26 cellular contexts compared by ENCODE assay signal in genomic region chr9:99621040-99621439, GRCh38.
"Had no signal": no experiment of that assay in that cellular context is flagged by ENCODE, and none has a peak within 500 bp of the region (broad histone marks: within the 10 kb centered on the region; RNA-seq: fewer than 3 reads in every experiment).

No MANE protein-coding gene starts in this region.

- H3K36me3 ChIP-seq: lower lobe of right lung, neural progenitor cell, neutrophil, right lobe of liver, suprapubic skin, thoracic aorta, tibial artery, upper lobe of right lung had no signal

- H2AFZ ChIP-seq: neural progenitor cell, parathyroid adenoma had no signal

- H3K4me3 Mint-ChIP-seq: immature natural killer cell; naive thymus-derived CD8-positive, alpha-beta T cell; nephron; neural progenitor cell; stimulated activated naive CD8-positive, alpha-beta T cell treated with anti-CD3 and anti-CD28 coated beads, Interleukin-15, Interleukin-2, amounts not matched to agents 100 ng/mL and 50 ng/mL, for 24 hours had no signal

- ATAC-seq: lower lobe of right lung; naive thymus-derived CD8-positive, alpha-beta T cell; psoas muscle; right lobe of liver; upper lobe of right lung had no signal

- H3K4me1 Mint-ChIP-seq: immature natural killer cell; naive thymus-derived CD8-positive, alpha-beta T cell; nephron; neural progenitor cell had no signal

- H3K27ac Mint-ChIP-seq: immature natural killer cell; naive thymus-derived CD8-positive, alpha-beta T cell; nephron; neural progenitor cell; stimulated activated naive CD8-positive, alpha-beta T cell treated with anti-CD3 and anti-CD28 coated beads, Interleukin-15, Interleukin-2, amounts not matched to agents 100 ng/mL and 50 ng/mL, for 24 hours had no signal

- H3K4me2 ChIP-seq: neural progenitor cell, smooth muscle cell had no signal

- H3K9ac ChIP-seq: neural progenitor cell, parathyroid adenoma had no signal

- H3K4me3 ChIP-seq: lower lobe of right lung, neural progenitor cell, psoas muscle, right lobe of liver, smooth muscle cell, suprapubic skin, thoracic aorta, tibial artery, upper lobe of right lung had no signal

- H3K36me3 Mint-ChIP-seq: immature natural killer cell; naive thymus-derived CD8-positive, alpha-beta T cell; neural progenitor cell had no signal

- H3K9me3 Mint-ChIP-seq: immature natural killer cell; naive thymus-derived CD8-positive, alpha-beta T cell; nephron; neural progenitor cell; stimulated activated naive CD8-positive, alpha-beta T cell treated with anti-CD3 and anti-CD28 coated beads, Interleukin-15, Interleukin-2, amounts not matched to agents 100 ng/mL and 50 ng/mL, for 24 hours had no signal

- DNase-seq: hippocampal formation; immature natural killer cell; kidney; lower lobe of right lung; mammary epithelial cell; mesenchymal stem cell; naive thymus-derived CD8-positive, alpha-beta T cell; occipital lobe; psoas muscle; right lobe of liver; stimulated activated CD4-positive, alpha-beta T cell treated with anti-CD3 and anti-CD28 coated beads, Interleukin-1b, Interleukin-23, amount 100 ng/mL, for 48 hours; stimulated activated CD4-positive, alpha-beta T cell treated with anti-CD3 and anti-CD28 coated beads, Interleukin-2, amount 100 ng/mL, for 48 hours; stimulated activated CD4-positive, alpha-beta T cell treated with anti-CD3 and anti-CD28 coated beads, Interleukin-4, amount 100 ng/mL, for 4 hours; stimulated activated CD8-positive, alpha-beta memory T cell treated with anti-CD3 and anti-CD28 coated beads, Interleukin-4, amount 100 ng/mL, for 48 hours; stimulated activated naive CD4-positive, alpha-beta T cell; tibial artery; trophoblast cell; upper lobe of right lung had no signal

- H3K4me1 ChIP-seq: lower lobe of right lung, neural progenitor cell, parathyroid adenoma, psoas muscle, right lobe of liver, suprapubic skin, tibial artery, upper lobe of right lung had no signal

- H3K79me2 ChIP-seq: parathyroid adenoma had no signal

- H3K9me3 ChIP-seq: lower lobe of right lung, neutrophil, psoas muscle, right lobe of liver, suprapubic skin, thoracic aorta, tibial artery, upper lobe of right lung had no signal

- H3K27ac ChIP-seq: lower lobe of right lung, neural progenitor cell, neutrophil, parathyroid adenoma, psoas muscle, right lobe of liver, suprapubic skin, thoracic aorta, tibial artery, upper lobe of right lung had no signal

- H3K27me3 ChIP-seq: neural progenitor cell, neutrophil, right lobe of liver, suprapubic skin, tibial artery, upper lobe of right lung had no signal
